Comparison of ENCODE assay signal across 1 cellular context in genomic region chr6:135161996-135162395, GRCh38.
TF ChIP-seq lines count a peak whose summit lies in the region.

No MANE protein-coding gene starts in this region.

TF ChIP-seq in K562, 482 proteins besides CTCF, POLR2A, EP300 and RAD21 (continued from another document):
- no peak for TF ChIP-seq SP2 (IDR thresholded peaks at IDR 0.05; ENCODE audit: extremely low read depth, low read depth, low read length, poor library complexity, severe bottlenecking)
- TF ChIP-seq POLR2G (IDR thresholded peaks at IDR 0.05; ENCODE audit: low read depth, low read length) = no peak
- no peak for TF ChIP-seq ZNF277 (CRISPR knock-in tag; IDR thresholded peaks at IDR 0.05; ENCODE audit: borderline replicate concordance)
TF ChIP-seq in K562: peak in this region for 0.
